24 cellular contexts compared by ENCODE assay signal in the genomic region with DNA sequence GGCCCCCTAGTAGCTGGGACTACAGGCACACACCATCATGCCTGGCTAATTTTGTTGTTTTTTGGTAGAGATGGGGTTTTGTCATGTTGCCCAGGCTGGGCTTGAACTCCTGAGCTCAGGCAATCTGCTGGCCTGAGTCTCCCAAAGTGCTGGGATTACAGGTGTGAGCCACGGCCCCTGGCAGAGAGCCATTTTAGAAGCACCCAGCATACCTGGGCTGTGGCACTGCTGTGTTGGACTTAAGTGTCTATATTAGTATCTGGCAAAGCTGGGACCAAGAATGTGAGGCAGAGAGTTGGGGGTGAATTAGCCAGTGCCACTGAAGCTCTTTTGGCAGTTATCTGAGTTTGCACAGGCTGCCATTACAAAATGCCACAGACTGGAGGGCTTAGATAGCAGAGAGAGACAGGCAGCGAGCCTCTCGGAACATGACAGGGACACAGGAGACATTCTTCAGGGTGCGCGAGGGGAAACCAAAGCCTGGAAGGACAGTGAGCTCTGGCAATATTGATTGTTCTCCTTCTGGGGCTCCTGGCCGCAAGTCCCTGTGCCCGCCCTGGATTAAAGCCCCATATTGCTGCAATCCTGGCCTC.
"Had no signal": no experiment of that assay in that cellular context is flagged by ENCODE, and none has a peak within 500 bp of the region (broad histone marks: within the 10 kb centered on the region; RNA-seq: fewer than 3 reads in every experiment).

No MANE protein-coding gene starts in this region.

- H3K4me3 ChIP-seq: Peyer's patch, SK-N-MC had no signal

- ATAC-seq: activated T-helper 17 cell treated with anti-CD3 and anti-CD28 coated beads, Interleukin-2, amount 50 U/mL, for 72 hours; T-cell had no signal

- H3K27me3 ChIP-seq: Peyer's patch had no signal

- H3K4me1 ChIP-seq: Peyer's patch had no signal

- H3K4me1 Mint-ChIP-seq: activated CD4-positive, alpha-beta memory T cell treated with anti-CD3 and anti-CD28 coated beads, Interleukin-2, amount 10 ng/mL, durations not matched to agents 7 days and 5 days; activated naive CD8-positive, alpha-beta T cell treated with anti-CD3 and anti-CD28 coated beads for 36 hours; activated T-helper 17 cell treated with anti-CD3 and anti-CD28 coated beads, Interleukin-2, amount 50 U/mL, for 72 hours; T-cell had no signal

- H3K36me3 Mint-ChIP-seq: activated naive CD8-positive, alpha-beta T cell treated with anti-CD3 and anti-CD28 coated beads for 36 hours; T-cell had no signal

- H3K27ac ChIP-seq: Peyer's patch, RWPE1, SK-N-MC, VCaP had no signal

- H3K9me3 ChIP-seq: Peyer's patch had no signal

- H3K9me3 Mint-ChIP-seq: activated CD4-positive, alpha-beta memory T cell treated with anti-CD3 and anti-CD28 coated beads, Interleukin-2, amount 10 ng/mL, durations not matched to agents 7 days and 5 days; activated CD4-positive, alpha-beta T cell treated with anti-CD3 and anti-CD28 coated beads, Interleukin-2, amount 10 ng/mL, durations not matched to agents 7 days and 5 days; activated T-helper 17 cell treated with anti-CD3 and anti-CD28 coated beads, Interleukin-2, amount 50 U/mL, for 72 hours; T-cell had no signal

- DNase-seq: activated CD4-positive, alpha-beta memory T cell treated with anti-CD3 and anti-CD28 coated beads, Interleukin-2, amount 10 ng/mL, durations not matched to agents 7 days and 5 days; activated CD4-positive, alpha-beta T cell treated with anti-CD3 and anti-CD28 coated beads, Interleukin-2, amount 10 ng/mL, durations not matched to agents 7 days and 5 days; activated CD4-positive, CD25-positive, alpha-beta regulatory T cell; activated gamma-delta T cell; activated naive CD4-positive, alpha-beta T cell treated with anti-CD3 and anti-CD28 coated beads for 36 hours; activated naive CD8-positive, alpha-beta T cell treated with anti-CD3 and anti-CD28 coated beads for 36 hours; activated T-cell treated with anti-CD3 and anti-CD28 coated beads for 4 hours; activated T-cell treated with anti-CD3 and anti-CD28 coated beads, Interleukin-2, amount 50 U/mL, for 48 hours; MM.1S; NCI-H1417; NCI-H1930; NCI-H2171; NCI-H2227 treated with DMSO at 0.1 percent for 48 hours; NCI-H510A; NCI-H526 treated with DMSO at 0.1 percent for 48 hours; NCI-H82; T-cell; T-helper 2 cell; T1000 had no signal

- H3K4me3 Mint-ChIP-seq: activated CD4-positive, alpha-beta memory T cell treated with anti-CD3 and anti-CD28 coated beads, Interleukin-2, amount 10 ng/mL, durations not matched to agents 7 days and 5 days; activated CD4-positive, alpha-beta T cell treated with anti-CD3 and anti-CD28 coated beads, Interleukin-2, amount 10 ng/mL, durations not matched to agents 7 days and 5 days; activated naive CD4-positive, alpha-beta T cell treated with anti-CD3 and anti-CD28 coated beads for 36 hours; activated naive CD8-positive, alpha-beta T cell treated with anti-CD3 and anti-CD28 coated beads for 36 hours; activated T-helper 17 cell treated with anti-CD3 and anti-CD28 coated beads, Interleukin-2, amount 50 U/mL, for 72 hours; T-cell had no signal

- H3K36me3 ChIP-seq: Peyer's patch had no signal

- H3K27ac Mint-ChIP-seq: activated CD4-positive, alpha-beta memory T cell treated with anti-CD3 and anti-CD28 coated beads, Interleukin-2, amount 10 ng/mL, durations not matched to agents 7 days and 5 days; activated CD4-positive, alpha-beta T cell treated with anti-CD3 and anti-CD28 coated beads, Interleukin-2, amount 10 ng/mL, durations not matched to agents 7 days and 5 days; activated naive CD4-positive, alpha-beta T cell treated with anti-CD3 and anti-CD28 coated beads for 36 hours; activated naive CD8-positive, alpha-beta T cell treated with anti-CD3 and anti-CD28 coated beads for 36 hours; activated T-helper 17 cell treated with anti-CD3 and anti-CD28 coated beads, Interleukin-2, amount 50 U/mL, for 72 hours; T-cell had no signal
